Comparison of ENCODE assay signal across 21 cellular contexts in genomic region chr11:35545604-35546003, GRCh38. TPM values are rescaled to one million over a fixed set of nuclear protein-coding genes. Genes with fewer than 3 reads are reported as not detected.
DNase-seq lines count a peak whose midpoint lies in the region; TF ChIP-seq lines count a peak whose summit lies in the region.
"Had no signal": no experiment of that assay in that cellular context is flagged by ENCODE, and none has a peak within 500 bp of the region (broad histone marks: within the 10 kb centered on the region; RNA-seq: fewer than 3 reads in every experiment).

No MANE protein-coding gene starts in this region.

- CTCF ChIA-PET in mammary epithelial cell (lab: Charles Lee; ENCODE audit: low non-redundant PET), result no interaction called here

- H3K4me3 ChIP-seq in mammary epithelial cell (replicated peaks in 1 of 3; ENCODE audit: insufficient read depth in 1 of 3, low read depth in 2 of 3, low read length in 3 of 3) (no peak overlapping the region), neuronal stem cell (ENCODE audit: low read length in 2 of 2) (no peak overlapping the region)
- H3K4me3 ChIP-seq: A549; BLaER1 treated with 17β-estradiol and CSF1 and Interleukin-3, amounts not matched to agents 10 nM and 100 nM had no signal

- dilution Hi-C loops in mammary epithelial cell (cut with HindIII; ENCODE audit: low sequenced_read_pairs), result no loop called here

- in situ Hi-C loops in T47D (cut with HindIII; ENCODE audit: low pct_unique_long_range_greater_than_20kb, low sequenced_read_pairs), result no loop called here
- in situ Hi-C loops in mammary epithelial cell (cut with MboI; ENCODE audit: low sequenced_read_pairs in 2 of 2), result no loop called here

- no peak overlapping the region for H2AK5ac ChIP-seq in neuronal stem cell (ENCODE audit: low read depth, low read length)

- H3K27ac Mint-ChIP-seq in mesothelial cell of epicardium (peak overlapping the region; percentile 65), osteocyte (ENCODE audit: unreplicated experiment) (no peak overlapping the region)
- H3K27ac Mint-ChIP-seq: CD14-positive monocyte; CD4-positive, alpha-beta T cell; CD8-positive, alpha-beta memory T cell had no signal

- H3K9ac ChIP-seq in mammary epithelial cell (ENCODE audit: insufficient read depth, low read length) (no peak overlapping the region), neuronal stem cell (ENCODE audit: low read depth, low read length, poor library complexity) (no peak overlapping the region)
- H3K9ac ChIP-seq: BLaER1 treated with 17β-estradiol and CSF1 and Interleukin-3, amounts not matched to agents 10 nM and 100 nM had no signal

- BruUV-seq in mammary epithelial cell (replicated peaks; lab: Mats Ljungman, UMichigan), result no TSS peak

- no peaks in the 10 kb centered on the region for H3K79me2 ChIP-seq in mammary epithelial cell (ENCODE audit: insufficient read depth, low read length)

- H3K4me1 Mint-ChIP-seq in mesothelial cell of epicardium, result peaks cover 54% of the 10 kb centered on the region
- H3K4me1 Mint-ChIP-seq in osteocyte (ENCODE audit: unreplicated experiment), result peaks cover 38% of the 10 kb centered on the region
- H3K4me1 Mint-ChIP-seq: CD14-positive monocyte; CD8-positive, alpha-beta memory T cell had no signal

- H4K20me1 ChIP-seq in mammary epithelial cell (ENCODE audit: insufficient read depth, low read length), result no peaks in the 10 kb centered on the region
- H4K20me1 ChIP-seq: BLaER1 treated with 17β-estradiol and CSF1 and Interleukin-3, amounts not matched to agents 10 nM and 100 nM had no signal

- H3K4me2 ChIP-seq in mammary epithelial cell (ENCODE audit: insufficient read depth, low read depth, low read length) (no peak overlapping the region), neuronal stem cell (ENCODE audit: insufficient read depth, low read length, poor library complexity, severe bottlenecking) (no peak overlapping the region)
- H3K4me2 ChIP-seq: A549 had no signal

- no peak overlapping the region for H3K18ac ChIP-seq in neuronal stem cell (ENCODE audit: low read length)

- H2BK15ac ChIP-seq in neuronal stem cell (ENCODE audit: low read length), result no peak overlapping the region

- H3K27me3 ChIP-seq in mammary epithelial cell (ENCODE audit: insufficient read depth, low read length) (no peaks in the 10 kb centered on the region), neuronal stem cell (ENCODE audit: control insufficient read depth in 3 of 3, insufficient read depth in 3 of 3, low read depth in 1 of 3, low read length in 3 of 3) (no peaks in the 10 kb centered on the region)
- H3K27me3 ChIP-seq: BE2C; BLaER1 treated with 17β-estradiol and CSF1 and Interleukin-3, amounts not matched to agents 10 nM and 100 nM had no signal

- H3K27ac ChIP-seq in mammary epithelial cell (ENCODE audit: insufficient read depth, low read depth, low read length) (no peak overlapping the region), neuronal stem cell (replicated peaks; ENCODE audit: low read length) (peak overlapping the region; percentile 42)
- H3K27ac ChIP-seq: A549; BLaER1 treated with 17β-estradiol and CSF1 and Interleukin-3, amounts not matched to agents 10 nM and 100 nM had no signal

- H3K27me3 Mint-ChIP-seq in mesothelial cell of epicardium (ENCODE audit: low read depth), result no peaks in the 10 kb centered on the region
- H3K27me3 Mint-ChIP-seq in osteocyte (ENCODE audit: unreplicated experiment), result no peaks in the 10 kb centered on the region

- no peak overlapping the region for H3K23ac ChIP-seq in neuronal stem cell (ENCODE audit: low read depth, low read length, poor library complexity)

- H3K9me3 Mint-ChIP-seq in mesothelial cell of epicardium (no peaks in the 10 kb centered on the region), osteocyte (ENCODE audit: unreplicated experiment) (no peaks in the 10 kb centered on the region)
- H3K9me3 Mint-ChIP-seq: CD4-positive, alpha-beta T cell had no signal

- TF ChIP-seq CTCF in mammary epithelial cell (conservative IDR thresholded peaks at IDR 0.05 in 1 of 2, IDR thresholded peaks at IDR 0.05 in 1 of 2; ENCODE audit: extremely low read depth in 1 of 2, insufficient read depth in 1 of 2, low read depth in 1 of 2, low read length in 2 of 2), result no peak
- TF ChIP-seq CTCF in mesothelial cell of epicardium (IDR thresholded peaks at IDR 0.05; ENCODE audit: unreplicated experiment), result no peak
- no peak for TF ChIP-seq CTCF in osteocyte (IDR thresholded peaks at IDR 0.05)

- H3K4ac ChIP-seq in neuronal stem cell (ENCODE audit: low read length), result no peak overlapping the region

- H2BK120ac ChIP-seq in neuronal stem cell (ENCODE audit: low read depth, low read length), result no peak overlapping the region

- H3K36me3 Mint-ChIP-seq in mesothelial cell of epicardium (no peaks in the 10 kb centered on the region), osteocyte (ENCODE audit: unreplicated experiment) (no peaks in the 10 kb centered on the region)
- H3K36me3 Mint-ChIP-seq: CD14-positive monocyte; CD8-positive, alpha-beta memory T cell had no signal

- H4K8ac ChIP-seq in neuronal stem cell (ENCODE audit: low read depth, low read length), result no peak overlapping the region

- no peaks in the 10 kb centered on the region for H3K36me3 ChIP-seq in mammary epithelial cell (ENCODE audit: insufficient read depth, low read length)
- H3K36me3 ChIP-seq in neuronal stem cell (replicated peaks in 1 of 2; ENCODE audit: control insufficient read depth in 2 of 2, insufficient read depth in 2 of 2, low read length in 2 of 2), result no peaks in the 10 kb centered on the region
- H3K36me3 ChIP-seq: BE2C; BLaER1 treated with 17β-estradiol and CSF1 and Interleukin-3, amounts not matched to agents 10 nM and 100 nM had no signal

- H3K14ac ChIP-seq in neuronal stem cell (ENCODE audit: low read length), result no peak overlapping the region

- H3K79me1 ChIP-seq in neuronal stem cell (ENCODE audit: low read depth, low read length), result no peaks in the 10 kb centered on the region

- no peak overlapping the region for H2BK12ac ChIP-seq in neuronal stem cell (ENCODE audit: low read length)

- no peak overlapping the region for H2BK5ac ChIP-seq in neuronal stem cell (ENCODE audit: low read length)

- peaks cover 19% of the 10 kb centered on the region for H3K4me1 ChIP-seq in mammary epithelial cell (ENCODE audit: insufficient read depth, low read length)
- peaks cover 18 to 19% of the 10 kb centered on the region in 2 donors for H3K4me1 ChIP-seq in neuronal stem cell (ENCODE audit: control insufficient read depth in 2 of 2, insufficient read depth in 1 of 2, low read depth in 1 of 2, low read length in 2 of 2)

- H3K9me3 ChIP-seq in mammary epithelial cell (replicated peaks; ENCODE audit: insufficient read depth, low read length) (no peaks in the 10 kb centered on the region), neuronal stem cell (replicated peaks in 1 of 2; ENCODE audit: control insufficient read depth in 2 of 2, insufficient read depth in 1 of 2, low read depth in 1 of 2, low read length in 2 of 2) (no peaks in the 10 kb centered on the region)
- H3K9me3 ChIP-seq: A549, BE2C had no signal

- peak; percentile 31 to 74 for DNase-seq in T47D (ENCODE audit: low read depth in 1 of 2, low spot score in 1 of 2)
- no peak for DNase-seq in mammary epithelial cell
- no peak for DNase-seq in mesothelial cell of epicardium (ENCODE audit: low spot score in 2 of 2, unreplicated experiment in 2 of 2)
- no peak for DNase-seq in neuronal stem cell (ENCODE audit: low spot score)
- no peak for DNase-seq in DMS 273 (lab: John Stamatoyannopoulos, UW; ENCODE audit: unreplicated experiment)
- no peak for DNase-seq in T1000 (lab: John Stamatoyannopoulos, UW)
- DNase-seq in osteocyte (ENCODE audit: extremely low spot score, unreplicated experiment), result no peak
- DNase-seq: 8988T; ACHN; AML-193; BE2C; CD4-positive, alpha-beta T cell; CD8-positive, alpha-beta memory T cell; DMS53; DMS79 treated with DMSO at 0.1 percent for 48 hours; GOT3; HCEC 1CT had no signal

- 69% methylated on average over 3 of the region's 3 CpGs for WGBS in mammary epithelial cell (ENCODE audit: low coverage, missing lambda C conversion rate)
- WGBS in neuronal stem cell (ENCODE audit: extremely low coverage in 2 of 2, insufficient read length in 2 of 2, insufficient replicate concordance in 1 of 2), 2 donors, result no CpG with 5 or more reads among the region's 3 CpGs

- H2AFZ ChIP-seq in mammary epithelial cell (ENCODE audit: low read depth, low read length) (no peak overlapping the region), neuronal stem cell (ENCODE audit: low read length) (no peak overlapping the region)

- intact Hi-C loops in mammary epithelial cell (cut with micrococcal nuclease), result no loop called here

- H4K91ac ChIP-seq in neuronal stem cell (ENCODE audit: low read depth, low read length, poor library complexity), result no peak overlapping the region

- no peak overlapping the region for H3K4me3 Mint-ChIP-seq in mesothelial cell of epicardium
- no peak overlapping the region for H3K4me3 Mint-ChIP-seq in osteocyte (ENCODE audit: unreplicated experiment)
- H3K4me3 Mint-ChIP-seq: CD14-positive monocyte; CD4-positive, alpha-beta T cell; CD8-positive, alpha-beta memory T cell had no signal

RNA-seq across cellular contexts. Expression of gene PAMR1, which starts 20.2 kb away (rescaled TPM):
- total RNA-seq in mammary epithelial cell (100 to 1,000 TPM in 1 of 2 donors, 1 to 10 TPM in 1; 7.6 to 118 TPM), mesothelial cell of epicardium (38.3 to 44.8 TPM (median 43.5 TPM) in 3 replicates), osteocyte (3.8 and 4.4 TPM in 2 replicates)
- 4.2 TPM for polyA plus RNA-seq in mammary epithelial cell
- 2.1 TPM for polyA minus RNA-seq in mammary epithelial cell
- polyA plus RNA-seq in neuronal stem cell (2013, experiment 1 of 2), result 51.9 TPM
- 50.1 TPM for polyA plus RNA-seq in neuronal stem cell (2013, experiment 2 of 2)
- total RNA-seq: CD4-positive, alpha-beta T cell; CD8-positive, alpha-beta memory T cell; G401 had no signal
- polyA plus RNA-seq: A549; CD14-positive monocyte; CD8-positive, alpha-beta memory T cell had no signal

Comparison
In these comparisons a context has a peak if more than half of its experiments do, and no peak if none do; other contexts are left out.
1. DNase-seq: peak in T47D (2 of 2); none in mammary epithelial cell (single experiment), mesothelial cell of epicardium (0 of 2), neuronal stem cell (single experiment), DMS 273 (single experiment), T1000 (single experiment) and osteocyte (single experiment).